In genomic region chr22:38467904-38468760, GRCh38 we compare ENCODE assay signal across 8 cellular contexts. TPM values are rescaled to one million over a fixed set of nuclear protein-coding genes. Genes with fewer than 3 reads are reported as not detected.
DNase-seq lines count a peak whose midpoint lies in the region; TF ChIP-seq lines count a peak whose summit lies in the region.

Gene KDELR3 (plus strand): TSS chr22:38468096. CDS start chr22:38468234, 138 bp downstream.

- H3K27me3 Mint-ChIP-seq in activated T-helper 2 cell treated with anti-CD3 and anti-CD28 coated beads, Interferon-gamma antibody, Interleukin-2, Interleukin-4, amounts not matched to agents 10 μg/mL and 5 μg/mL and 100 μg/mL, durations not matched to agents 14 hours and 24 hours and 36 hours (ENCODE audit: low read depth) = peaks cover 40% of the 10 kb centered on the region

- no peak within 1 kb of the TSS for H3K27ac ChIP-seq in ovary

- DNase-seq in GM10266 (ENCODE audit: extremely low spot score) (peak; percentile 90), NCI-H69 (lab: John Stamatoyannopoulos, UW) (peak; percentile 66), germinal center (ENCODE audit: low spot score) (peak; percentile 54), ovary (peak; percentile 64 to 83 (median 72)), ureter (ENCODE audit: low spot score) (peak; percentile 59), NCI-H1436 treated with DMSO at 0.1 percent for 48 hours (lab: John Stamatoyannopoulos, UW) (no peak), SK-N-DZ (ENCODE audit: low spot score) (no peak)
- peak; percentile 46 for DNase-seq in activated T-helper 2 cell treated with anti-CD3 and anti-CD28 coated beads, Interferon-gamma antibody, Interleukin-2, Interleukin-4, amounts not matched to agents 10 μg/mL and 5 μg/mL and 100 μg/mL, durations not matched to agents 14 hours and 24 hours and 36 hours (ENCODE audit: low spot score)

- peak within 1 kb of the TSS; percentile 47 for H3K4me3 ChIP-seq in ovary

- H3K36me3 Mint-ChIP-seq in activated T-helper 2 cell treated with anti-CD3 and anti-CD28 coated beads, Interferon-gamma antibody, Interleukin-2, Interleukin-4, amounts not matched to agents 10 μg/mL and 5 μg/mL and 100 μg/mL, durations not matched to agents 14 hours and 24 hours and 36 hours (ENCODE audit: low read depth) = no peaks in the 10 kb centered on the region

- TF ChIP-seq POLR2A in ovary (IDR thresholded peaks at IDR 0.05) = no peak

- peak within 1 kb of the TSS; percentile 70 for H3K4me3 Mint-ChIP-seq in activated T-helper 2 cell treated with anti-CD3 and anti-CD28 coated beads, Interferon-gamma antibody, Interleukin-2, Interleukin-4, amounts not matched to agents 10 μg/mL and 5 μg/mL and 100 μg/mL, durations not matched to agents 14 hours and 24 hours and 36 hours (ENCODE audit: low read depth)

- peaks cover 4% of the 10 kb centered on the region for H3K4me1 Mint-ChIP-seq in activated T-helper 2 cell treated with anti-CD3 and anti-CD28 coated beads, Interferon-gamma antibody, Interleukin-2, Interleukin-4, amounts not matched to agents 10 μg/mL and 5 μg/mL and 100 μg/mL, durations not matched to agents 14 hours and 24 hours and 36 hours (ENCODE audit: low read depth)

- no peaks in the 10 kb centered on the region for H3K36me3 ChIP-seq in ovary

- 1 to 4% (median 2%) methylated on average over 23 to 61 of the region's 61 CpGs for WGBS in ovary, 3 donors

- TF ChIP-seq EP300 in ovary (IDR thresholded peaks at IDR 0.05) = no peak

- no peak for TF ChIP-seq CTCF in GM10266 (IDR thresholded peaks at IDR 0.05; ENCODE audit: control insufficient read depth, insufficient read depth, low read depth, missing control alignments)
- TF ChIP-seq CTCF in ovary (IDR thresholded peaks at IDR 0.05) = no peak

- H3K9me3 Mint-ChIP-seq in activated T-helper 2 cell treated with anti-CD3 and anti-CD28 coated beads, Interferon-gamma antibody, Interleukin-2, Interleukin-4, amounts not matched to agents 10 μg/mL and 5 μg/mL and 100 μg/mL, durations not matched to agents 14 hours and 24 hours and 36 hours = no peaks in the 10 kb centered on the region

- H3K9me3 ChIP-seq in ovary = no peaks in the 10 kb centered on the region

- peaks cover 5% of the 10 kb centered on the region for H3K4me1 ChIP-seq in ovary (ENCODE audit: insufficient read depth)

- intact Hi-C loops in activated T-helper 2 cell treated with anti-CD3 and anti-CD28 coated beads, Interferon-gamma antibody, Interleukin-2, Interleukin-4, amounts not matched to agents 10 μg/mL and 5 μg/mL and 100 μg/mL, durations not matched to agents 14 hours and 24 hours and 36 hours (cut with micrococcal nuclease) = no loop called here
- intact Hi-C loops in ovary (cut with DNase I) = no loop called here

- peak within 1 kb of the TSS; percentile 70 for H3K27ac Mint-ChIP-seq in activated T-helper 2 cell treated with anti-CD3 and anti-CD28 coated beads, Interferon-gamma antibody, Interleukin-2, Interleukin-4, amounts not matched to agents 10 μg/mL and 5 μg/mL and 100 μg/mL, durations not matched to agents 14 hours and 24 hours and 36 hours

- H3K27me3 ChIP-seq in ovary = no peaks in the 10 kb centered on the region

RNA-seq across cellular contexts. Expression of gene KDELR3, which starts in this region (rescaled TPM):
- total RNA-seq in activated T-helper 2 cell treated with anti-CD3 and anti-CD28 coated beads, Interferon-gamma antibody, Interleukin-2, Interleukin-4, amounts not matched to agents 10 μg/mL and 5 μg/mL and 100 μg/mL, durations not matched to agents 14 hours and 24 hours and 36 hours = 2.2 and 3.7 TPM in 2 replicates
- total RNA-seq in ovary = 1 to 10 TPM in 6 of 7 donors, under 1 TPM in 1; 0.81 to 8.3 (median 2.3) TPM
- 10 to 100 TPM in 1 of 2 donors, 1 to 10 TPM in 1; 2.4 to 26.9 TPM for polyA plus RNA-seq in ovary
- 7.5 TPM for total RNA-seq in ureter
- polyA plus RNA-seq in SK-N-DZ (2014; cell fraction: cytosol; rRNA removed) = 0.34 and 2.2 TPM in 2 replicates
- not detected in 2 replicates for polyA plus RNA-seq in SK-N-DZ (2014; cell fraction: nucleus; rRNA removed)

Comparison
In these comparisons a context has a peak if more than half of its experiments do, and no peak if none do; other contexts are left out.
1. DNase-seq: peak in GM10266 (single experiment), NCI-H69 (single experiment), activated T-helper 2 cell treated with anti-CD3 and anti-CD28 coated beads, Interferon-gamma antibody, Interleukin-2, Interleukin-4, amounts not matched to agents 10 μg/mL and 5 μg/mL and 100 μg/mL, durations not matched to agents 14 hours and 24 hours and 36 hours (single experiment), germinal center (single experiment), ovary (5 of 5) and ureter (single experiment); none in NCI-H1436 treated with DMSO at 0.1 percent for 48 hours (single experiment) and SK-N-DZ (single experiment).